Comparison of ENCODE assay signal across 21 cellular contexts in genomic region chr11:91164452-91164822, GRCh38.
DNase-seq lines count a peak whose midpoint lies in the region; ATAC-seq, FAIRE-seq and TF ChIP-seq lines count a peak whose summit lies in the region.
"Had no signal": no experiment of that assay in that cellular context is flagged by ENCODE, and none has a peak within 500 bp of the region (broad histone marks: within the 10 kb centered on the region; RNA-seq: fewer than 3 reads in every experiment).

No MANE protein-coding gene starts in this region.

- H3K36me3 ChIP-seq in BE2C, result no peaks in the 10 kb centered on the region

- H3K4me3 ChIP-seq in BE2C (ENCODE audit: low read depth, low read length), result peak overlapping the region; percentile 31
- H3K4me3 ChIP-seq: GM23248 had no signal

- H3K4me3 Mint-ChIP-seq in activated T-cell treated with anti-CD3 and anti-CD28 coated beads, Interleukin-2, amount 50 U/mL, for 4 hours, result no peak overlapping the region

- DNase-seq in BE2C (peak; percentile 13), LHCN-M2 (ENCODE audit: low read depth) (peak; percentile 43), myocyte (ENCODE audit: low read depth) (peak; percentile 20), GM19239 (ENCODE audit: insufficient read length, low spot score) (no peak), iPS-NIHi7 (ENCODE audit: extremely low spot score) (no peak)
- DNase-seq in activated T-cell treated with anti-CD3 and anti-CD28 coated beads, Interleukin-2, amount 50 U/mL, for 4 hours, result no peak
- DNase-seq in activated effector memory CD4-positive, alpha-beta T cell treated with Interleukin-2 at 50 U/mL for 16 hours, result no peak
- DNase-seq: activated CD4-positive, CD25-positive, alpha-beta regulatory T cell treated with anti-CD3 and anti-CD28 coated beads, Interleukin-2, amount 50 U/mL, for 72 hours; activated effector memory CD4-positive, alpha-beta T cell treated with anti-CD3 and anti-CD28 coated beads, Interleukin-2, amount 50 U/mL, for 16 hours; Calu3; cerebellar nuclear complex; GM23248; MV-4-11; NCI-H446 treated with DMSO at 0.1 percent for 48 hours; stimulated activated CD4-positive, alpha-beta T cell treated with anti-CD3 and anti-CD28 coated beads, Interleukin-2, amount 100 ng/mL, for 48 hours; T-helper 9 cell had no signal

- no peaks in the 10 kb centered on the region for H3K9me3 ChIP-seq in BE2C

- ATAC-seq in SK-N-SH treated with all-trans-retinoic acid at 6 μM for 48 hours, result peak; percentile 75
- ATAC-seq in activated T-cell treated with anti-CD3 and anti-CD28 coated beads, Interleukin-2, amount 50 U/mL, for 4 hours, result no peak
- ATAC-seq: left lobe of liver had no signal

- no peaks in the 10 kb centered on the region for H3K27me3 Mint-ChIP-seq in activated T-cell treated with anti-CD3 and anti-CD28 coated beads, Interleukin-2, amount 50 U/mL, for 4 hours (ENCODE audit: low read depth)

- H3K4me1 ChIP-seq in BE2C, result peaks cover 21% of the 10 kb centered on the region

- H3K27me3 ChIP-seq in BE2C, result no peaks in the 10 kb centered on the region

- H3K36me3 Mint-ChIP-seq in activated T-cell treated with anti-CD3 and anti-CD28 coated beads, Interleukin-2, amount 50 U/mL, for 4 hours (ENCODE audit: insufficient read depth), result no peaks in the 10 kb centered on the region

- FAIRE-seq in GM19239 (lab: Jason Lieb, UNC), result no peak
- FAIRE-seq: endometrium, frontal cortex, GM12892 had no signal

- H3K9me3 Mint-ChIP-seq in activated T-cell treated with anti-CD3 and anti-CD28 coated beads, Interleukin-2, amount 50 U/mL, for 4 hours, result peaks cover 4% of the 10 kb centered on the region

- H3K4me1 Mint-ChIP-seq in activated T-cell treated with anti-CD3 and anti-CD28 coated beads, Interleukin-2, amount 50 U/mL, for 4 hours (ENCODE audit: low read depth), result no peaks in the 10 kb centered on the region

- no peak for TF ChIP-seq CTCF in BE2C (IDR thresholded peaks at IDR 0.05; ENCODE audit: low read depth, low read length)

TF ChIP-seq in SK-N-SH treated with all-trans-retinoic acid at 6 μM for 48 hours, 23 proteins besides CTCF, POLR2A, EP300 and RAD21:
- TF ChIP-seq ISL1 (CRISPR knock-in tag; IDR thresholded peaks at IDR 0.05), result peak; percentile 50
- no peak for TF ChIP-seq CREB5 (CRISPR knock-in tag; IDR thresholded peaks at IDR 0.05; ENCODE audit: low read depth)
- TF ChIP-seq GLIS3 (CRISPR knock-in tag; IDR thresholded peaks at IDR 0.05), result no peak

Comparison
In these comparisons a context has a peak if more than half of its experiments do, and no peak if none do; other contexts are left out.
1. DNase-seq: peak in BE2C (single experiment), LHCN-M2 (single experiment) and myocyte (single experiment); none in activated T-cell treated with anti-CD3 and anti-CD28 coated beads, Interleukin-2, amount 50 U/mL, for 4 hours (single experiment), activated effector memory CD4-positive, alpha-beta T cell treated with Interleukin-2 at 50 U/mL for 16 hours (single experiment), GM19239 (single experiment) and iPS-NIHi7 (single experiment).